In genomic region chr3:197960694-197961581, GRCh38 we compare ENCODE assay signal across 8 cellular contexts. TPM values are rescaled to one million over a fixed set of nuclear protein-coding genes. Genes with fewer than 3 reads are reported as not detected.
DNase-seq lines count a peak whose midpoint lies in the region; ATAC-seq, FAIRE-seq and TF ChIP-seq lines count a peak whose summit lies in the region.

No MANE protein-coding gene starts in this region.

- no peak for TF ChIP-seq CTCF in IMR-90 (conservative IDR thresholded peaks at IDR 0.05; ENCODE audit: low read depth, low read length)
- TF ChIP-seq CTCF in MCF 10A (IDR thresholded peaks at IDR 0.05; ENCODE audit: unreplicated experiment): no peak
- no peak for TF ChIP-seq CTCF in GM10248 (IDR thresholded peaks at IDR 0.05; ENCODE audit: control extremely low read depth, extremely low read depth, low read depth, missing control alignments)

- H3K4me3 ChIP-seq in IMR-90 (ENCODE audit: insufficient read depth, low read depth, low read length) (peak overlapping the region; percentile 64), mesodermal cell (ENCODE audit: extremely low read depth, insufficient read depth, low read length, poor library complexity, severe bottlenecking) (peak overlapping the region; percentile 69)

- H4K91ac ChIP-seq in IMR-90 (ENCODE audit: insufficient read depth, low read depth, low read length): peak overlapping the region; percentile 56

- no peak overlapping the region for H2BK20ac ChIP-seq in IMR-90 (ENCODE audit: low read depth, low read length)

- H3K4me2 ChIP-seq in IMR-90 (ENCODE audit: low read depth, low read length): peak overlapping the region; percentile 95

- H3K79me1 ChIP-seq in IMR-90 (ENCODE audit: low read depth in 1 of 2, low read length in 2 of 2): peaks cover 10 to 29% of the 10 kb centered on the region in 2 experiments

- peak overlapping the region; percentile 34 for H3K4ac ChIP-seq in IMR-90 (ENCODE audit: low read depth, low read length)

- H4K5ac ChIP-seq in IMR-90 (ENCODE audit: low read depth, low read length): no peak overlapping the region; the same call in 1 of the 2 replicates

- ATAC-seq in IMR-90 (ENCODE audit: low read depth) (no peak), GM19351 (IDR thresholded peaks at IDR 0.05; ENCODE audit: unreplicated experiment) (no peak)

- H3K9me3 Mint-ChIP-seq in MCF 10A (ENCODE audit: unreplicated experiment): no peaks in the 10 kb centered on the region

- H3K18ac ChIP-seq in IMR-90 (ENCODE audit: low read depth, low read length): no peak overlapping the region

- H3K9me1 ChIP-seq in IMR-90 (ENCODE audit: insufficient read depth, low read length): 0 out of 2 replicates have a peak, but pooled peaks cover 3% of the 10 kb centered on the region

- peak overlapping the region; percentile 52 for H3K56ac ChIP-seq in IMR-90 (ENCODE audit: extremely low read depth, insufficient read depth, low read length)

- WGBS in IMR-90 (ENCODE audit: extremely low coverage in 2 of 2, insufficient read length in 1 of 2), 2 experiments: 0% methylated on average over 5 of the region's 23 CpGs; no CpG with 5 or more reads in 1 of the 2 experiments
- 33 to 37% methylated on average over 12 to 17 of the region's 23 CpGs for WGBS in mesodermal cell (ENCODE audit: insufficient coverage in 2 of 2), 2 experiments

- 0 out of 2 replicates have a peak overlapping the region, but pooled peaks have one; percentile 9 for H2BK120ac ChIP-seq in IMR-90 (ENCODE audit: low read depth, low read length)

- dilution Hi-C loops in IMR-90 (cut with HindIII; ENCODE audit: low sequenced_read_pairs, unreplicated experiment): no loop called here

- TF ChIP-seq POLR2A in IMR-90 (IDR thresholded peaks at IDR 0.05; ENCODE audit: low read depth, low read length) (no peak), H54 (IDR thresholded peaks at IDR 0.05; ENCODE audit: low read depth, low read length) (no peak)

- H4K8ac ChIP-seq in IMR-90 (ENCODE audit: low read depth in 2 of 2, low read length in 2 of 2): peak overlapping the region; percentile 28 to 82; a peak in 2 of 4 replicates

- H2BK5ac ChIP-seq in IMR-90 (ENCODE audit: low read depth, low read length, poor library complexity, severe bottlenecking): no peak overlapping the region

- in situ Hi-C loops in IMR-90 (cut with MboI; ENCODE audit: low sequenced_read_pairs): no loop called here

- peak overlapping the region; percentile 96 for H2AFZ ChIP-seq in IMR-90 (replicated peaks; ENCODE audit: low read length, poor library complexity)

- H3K27me3 ChIP-seq in IMR-90 (ENCODE audit: control insufficient read depth, insufficient read depth, low read length): no peaks in the 10 kb centered on the region

- intact Hi-C loops in IMR-90 (cut with micrococcal nuclease): loop anchor here (10.0 kb wide), 1 partner anchor 114 kb away; no protein-coding TSS in a partner anchor
- intact Hi-C loops in MCF 10A (cut with micrococcal nuclease): loop anchor here (1.0 kb wide), 1 partner anchor 111 kb away; no protein-coding TSS in a partner anchor

- H3K4me1 ChIP-seq in IMR-90 (ENCODE audit: control insufficient read depth, insufficient read depth, low read length) (0 out of 2 replicates have a peak, but pooled peaks cover 3% of the 10 kb centered on the region), mesodermal cell (ENCODE audit: control insufficient read depth, insufficient read depth, low read length, poor library complexity, severe bottlenecking) (peaks cover 3% of the 10 kb centered on the region)

- H3K9ac ChIP-seq in IMR-90 (ENCODE audit: low read depth, low read length): peak overlapping the region; percentile 35

- CTCF ChIA-PET in IMR-90 (lab: Yijun Ruan, JAX): interaction anchor here (1.1 kb wide), 1 partner anchor 18 kb away, joined by 5 read pairs; no protein-coding TSS in a partner anchor
- CTCF ChIA-PET in MCF 10A (lab: Yijun Ruan, JAX): interaction anchor here (0.5 kb wide), 1 partner anchor 109 kb away, joined by 4 read pairs; no protein-coding TSS in a partner anchor
- CTCF ChIA-PET in GM10248 (lab: Yijun Ruan, JAX): interaction anchor here (1.6 kb wide), 1 partner anchor 120 kb away, joined by 6 read pairs; no protein-coding TSS in a partner anchor

- BruUV-seq in IMR-90 (replicated peaks; lab: Mats Ljungman, UMichigan) (no TSS peak), MCF 10A (replicated peaks; lab: Mats Ljungman, UMichigan) (no TSS peak)

- H4K20me1 ChIP-seq in IMR-90 (ENCODE audit: insufficient read depth, low read length): peaks cover 12% of the 10 kb centered on the region

- H2AK9ac ChIP-seq in IMR-90 (replicated peaks; ENCODE audit: low read depth, low read length, poor library complexity): peak overlapping the region; percentile 80

- H2AK5ac ChIP-seq in IMR-90 (ENCODE audit: low read depth, low read length): no peak overlapping the region

- no peaks in the 10 kb centered on the region for H3K27me3 Mint-ChIP-seq in MCF 10A (ENCODE audit: insufficient read depth, unreplicated experiment)

- H3K23ac ChIP-seq in IMR-90 (ENCODE audit: low read depth, low read length): peak overlapping the region; percentile 87

- DNase-seq in AG20443 (ENCODE audit: low spot score) (peak; percentile 52), IMR-90 (no peak), MCF 10A (ENCODE audit: unreplicated experiment) (no peak), GM10248 (ENCODE audit: extremely low spot score) (no peak), NCI-H510A (lab: John Stamatoyannopoulos, UW) (no peak), H54 (ENCODE audit: insufficient read length, low spot score) (no peak)

- H3K27ac ChIP-seq in IMR-90 (ENCODE audit: insufficient read depth, low read length) (peak overlapping the region; percentile 28), mesodermal cell (ENCODE audit: low read depth, low read length, severe bottlenecking) (peak overlapping the region; percentile 62)

- peak overlapping the region; percentile 92 for H3K14ac ChIP-seq in IMR-90 (replicated peaks; ENCODE audit: low read depth, low read length)

- no peak overlapping the region for H2BK15ac ChIP-seq in IMR-90 (ENCODE audit: low read depth, low read length)

- no peak for TF ChIP-seq RAD21 in IMR-90 (IDR thresholded peaks at IDR 0.05; ENCODE audit: low read length)

- H3K36me3 ChIP-seq in IMR-90 (ENCODE audit: control insufficient read depth, insufficient read depth, low read length) (peaks cover 2% of the 10 kb centered on the region), mesodermal cell (ENCODE audit: control insufficient read depth, insufficient read depth, low read length) (peaks cover 10% of the 10 kb centered on the region)

- POLR2A ChIA-PET in IMR-90 (lab: Charles Lee; ENCODE audit: unreplicated experiment) (no interaction called here), MCF 10A (lab: Yijun Ruan, JAX) (interaction anchor here (0.7 to 3.7 kb wide), 6 partner anchors 8 to 210 kb away, joined by 3 to 40 read pairs (median 5); partner anchors contain the start of gene RPL35A), GM10248 (lab: Yijun Ruan, JAX) (no interaction called here)

- H3K27ac Mint-ChIP-seq in MCF 10A (ENCODE audit: low read depth, unreplicated experiment): peak overlapping the region; percentile 95

- H3K9me3 ChIP-seq in IMR-90 (ENCODE audit: control insufficient read depth, insufficient read depth, low read length) (no peaks in the 10 kb centered on the region), mesodermal cell (ENCODE audit: control insufficient read depth, low read length) (no peaks in the 10 kb centered on the region)

- FAIRE-seq in H54 (lab: Jason Lieb, UNC): no peak

- H3K36me3 Mint-ChIP-seq in MCF 10A (ENCODE audit: insufficient read depth, unreplicated experiment): peaks cover 42% of the 10 kb centered on the region

- H3K4me1 Mint-ChIP-seq in MCF 10A (ENCODE audit: insufficient read depth, unreplicated experiment): peaks cover 45% of the 10 kb centered on the region

- H3K4me3 Mint-ChIP-seq in MCF 10A (ENCODE audit: unreplicated experiment): peak overlapping the region; percentile 94

TF ChIP-seq in IMR-90, 13 proteins besides CTCF, POLR2A, EP300 and RAD21:
- TF ChIP-seq MXI1 (IDR thresholded peaks at IDR 0.05; ENCODE audit: borderline replicate concordance, low read depth, low read length) (peak; percentile 70; the same call in 1 of the 2 replicates), ELK1 (IDR thresholded peaks at IDR 0.05; ENCODE audit: borderline replicate concordance, low read depth, low read length) (no peak), FOS (IDR thresholded peaks at IDR 0.05; ENCODE audit: low read depth, low read length) (peak; percentile 35; the same call in 1 of the 2 replicates), BHLHE40 (IDR thresholded peaks at IDR 0.05; ENCODE audit: low read depth, low read length) (peak; percentile 73)
TF ChIP-seq in IMR-90: peak in this region for 3.

RNA-seq across cellular contexts. Expression of gene LMLN, which starts 0.9 kb away (rescaled TPM):
- total RNA-seq in IMR-90 (2012; rRNA removed): 3.3 and 3.9 TPM in 2 replicates
- 3.1 and 3.3 TPM in 2 replicates for polyA plus RNA-seq in IMR-90 (2012; rRNA removed)
- polyA plus RNA-seq in IMR-90 (2012; cell fraction: cytosol; rRNA removed): 0.98 and 1.4 TPM in 2 replicates
- polyA plus RNA-seq in IMR-90 (2012; cell fraction: nucleus; rRNA removed; ENCODE audit: low replicate concordance): 2.3 and 6.7 TPM in 2 replicates
- 8.0 and 11.2 TPM in 2 replicates for total RNA-seq in MCF 10A (2022)
- 4.3 TPM for polyA plus RNA-seq in mesodermal cell (2013, experiment 1 of 2)
- polyA plus RNA-seq in mesodermal cell (2013, experiment 2 of 2): 5.1 TPM

RNA-seq across cellular contexts. Expression of gene RPL35A, which starts 10.9 kb away (rescaled TPM):
- total RNA-seq in IMR-90 (2012; rRNA removed) (804 and 1,064 TPM in 2 replicates), MCF 10A (2022) (1,642 and 1,967 TPM in 2 replicates)
- 906 and 921 TPM in 2 replicates for polyA plus RNA-seq in IMR-90 (2012; rRNA removed)
- 346 and 851 TPM in 2 replicates for polyA plus RNA-seq in IMR-90 (2012; cell fraction: cytosol; rRNA removed)
- 30.5 and 351 TPM in 2 replicates for polyA plus RNA-seq in IMR-90 (2012; cell fraction: nucleus; rRNA removed; ENCODE audit: low replicate concordance)
- 1,636 TPM for polyA plus RNA-seq in mesodermal cell (2013, experiment 1 of 2)
- 1,619 TPM for polyA plus RNA-seq in mesodermal cell (2013, experiment 2 of 2)
